In the genomic region with DNA sequence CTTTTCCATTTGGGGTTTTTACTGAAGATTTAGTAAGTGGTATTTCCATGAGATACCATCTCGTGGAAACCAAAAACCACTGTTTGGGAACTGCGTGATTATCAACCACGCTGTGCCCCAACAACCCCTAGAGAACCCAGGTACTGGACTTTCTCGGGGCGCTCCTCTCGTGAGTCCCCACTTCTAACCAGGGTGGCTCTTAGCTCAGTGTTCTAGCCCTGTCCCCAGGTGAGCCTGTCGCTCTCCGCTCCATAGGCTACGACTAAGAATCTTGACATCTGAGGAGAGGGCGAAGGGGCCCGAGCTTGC, we compare ENCODE assay signal across 8 cellular contexts. TPM values are rescaled to one million over a fixed set of nuclear protein-coding genes. Genes with fewer than 3 reads are reported as not detected.
DNase-seq lines count a peak whose midpoint lies in the region; ATAC-seq and TF ChIP-seq lines count a peak whose summit lies in the region.

No MANE protein-coding gene starts in this region.

- intact Hi-C loops in posterior vena cava (cut with DNase I) = no loop called here

- ATAC-seq in GM19351 (IDR thresholded peaks at IDR 0.05; ENCODE audit: unreplicated experiment) = peak; percentile 31
- no peak for ATAC-seq in HG02763 (IDR thresholded peaks at IDR 0.05; ENCODE audit: unreplicated experiment)

- WGBS in HUES64 = 10% methylated on average over 11 of the region's 11 CpGs

- H3K9ac ChIP-seq in HUES64 (ENCODE audit: low read depth, low read length) (peak overlapping the region; percentile 84), mucosa of stomach (ENCODE audit: low read length) (peak overlapping the region; percentile 74)

- H3K4me3 ChIP-seq in HUES64 (ENCODE audit: low read length) = peak overlapping the region; percentile 92
- H3K4me3 ChIP-seq in choroid plexus epithelial cell (ENCODE audit: low read depth, low read length) = peak overlapping the region; percentile 98
- peak overlapping the region; percentile 81 for H3K4me3 ChIP-seq in mucosa of stomach (ENCODE audit: low read length)

- H3K27me3 ChIP-seq in HUES64 (ENCODE audit: insufficient read depth, low read length) (no peaks in the 10 kb centered on the region), mucosa of stomach (ENCODE audit: control insufficient read depth, insufficient read depth, low read length) (no peaks in the 10 kb centered on the region)

- H3K27ac ChIP-seq in HUES64 (ENCODE audit: low read depth, low read length) = peak overlapping the region; percentile 87; the same call in 1 of the 2 replicates

- H3K4me1 ChIP-seq in HUES64 (ENCODE audit: insufficient read depth, low read length) (peaks cover 4% of the 10 kb centered on the region; the same call in 1 of the 2 replicates), mucosa of stomach (ENCODE audit: control insufficient read depth, insufficient read depth, low read length) (peaks cover 14% of the 10 kb centered on the region)

- no peaks in the 10 kb centered on the region for H3K9me3 ChIP-seq in HUES64 (ENCODE audit: insufficient read depth, low read depth, low read length)
- H3K9me3 ChIP-seq in mucosa of stomach (ENCODE audit: control insufficient read depth, low read length) = no peaks in the 10 kb centered on the region

- no peak for DNase-seq in choroid plexus epithelial cell (ENCODE audit: low read depth)
- no peak for DNase-seq in posterior vena cava (ENCODE audit: low spot score)
- no peak for DNase-seq in C1 segment of cervical spinal cord (lab: John Stamatoyannopoulos, UW)
- DNase-seq in NCI-H1048 (lab: John Stamatoyannopoulos, UW) = no peak

- no peak for TF ChIP-seq CTCF in choroid plexus epithelial cell (conservative IDR thresholded peaks at IDR 0.05; ENCODE audit: low read depth, low read length)

- H3K36me3 ChIP-seq in HUES64 (ENCODE audit: insufficient read depth, low read length) (peaks cover 38% of the 10 kb centered on the region), mucosa of stomach (ENCODE audit: control insufficient read depth, insufficient read depth, low read length) (peaks cover 18% of the 10 kb centered on the region)

RNA-seq across cellular contexts. Expression of a gene that starts 0.7 kb away (rescaled TPM):
- polyA plus RNA-seq in HUES64 (2013, experiment 1 of 2) = 64.8 TPM
- polyA plus RNA-seq in HUES64 (2013, experiment 2 of 2) = 62.9 TPM
- 10 to 100 TPM; 37.3 to 38.1 TPM for total RNA-seq in posterior vena cava

RNA-seq across cellular contexts. Expression of a gene that starts 28.4 kb away (rescaled TPM):
- polyA plus RNA-seq in HUES64 (2013, experiment 1 of 2) = 0.10 TPM
- 0.19 TPM for polyA plus RNA-seq in HUES64 (2013, experiment 2 of 2)
- under 1 TPM; 0.10 to 0.28 TPM for total RNA-seq in posterior vena cava

RNA-seq across cellular contexts. Expression of a gene that starts 38.2 kb away (rescaled TPM):
- polyA plus RNA-seq in HUES64 (2013, experiment 1 of 2) = 0.10 TPM
- polyA plus RNA-seq in HUES64 (2013, experiment 2 of 2) = 0.13 TPM
- under 1 TPM in 1 of 2 donors, not detected in 1; 0.14 TPM for total RNA-seq in posterior vena cava

RNA-seq across cellular contexts. Expression of a gene that starts 56.1 kb away (rescaled TPM):
- polyA plus RNA-seq in HUES64 (2013, experiment 1 of 2) = 11.2 TPM
- 18.1 TPM for polyA plus RNA-seq in HUES64 (2013, experiment 2 of 2)
- total RNA-seq in posterior vena cava = 10 to 100 TPM; 16.2 to 20.7 TPM
